In the genomic region with DNA sequence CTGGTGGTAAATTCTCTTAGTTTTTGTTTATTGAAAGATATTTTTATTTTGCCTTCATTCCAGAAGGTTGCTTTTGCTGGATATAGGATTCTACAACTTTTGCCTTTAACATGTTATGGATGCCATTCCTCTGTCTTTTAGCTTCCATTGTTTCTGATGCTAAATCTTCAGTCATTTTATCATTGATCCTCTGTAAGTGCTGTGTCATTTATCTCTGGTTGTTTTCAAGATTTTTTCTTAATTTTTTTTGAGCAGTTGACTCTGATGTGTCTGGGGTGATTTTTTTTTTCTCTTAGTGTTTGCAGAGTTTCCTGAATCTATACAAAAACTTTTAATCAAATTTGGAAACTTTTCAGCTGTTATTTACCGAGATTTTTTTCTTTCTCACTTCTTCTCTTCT, we compare ENCODE assay signal across 2 cellular contexts.
TF ChIP-seq lines count a peak whose summit lies in the region.

No MANE protein-coding gene starts in this region.

TF ChIP-seq in GM23338, 12 proteins besides CTCF, POLR2A, EP300 and RAD21:
- TF ChIP-seq, protein P1, sequence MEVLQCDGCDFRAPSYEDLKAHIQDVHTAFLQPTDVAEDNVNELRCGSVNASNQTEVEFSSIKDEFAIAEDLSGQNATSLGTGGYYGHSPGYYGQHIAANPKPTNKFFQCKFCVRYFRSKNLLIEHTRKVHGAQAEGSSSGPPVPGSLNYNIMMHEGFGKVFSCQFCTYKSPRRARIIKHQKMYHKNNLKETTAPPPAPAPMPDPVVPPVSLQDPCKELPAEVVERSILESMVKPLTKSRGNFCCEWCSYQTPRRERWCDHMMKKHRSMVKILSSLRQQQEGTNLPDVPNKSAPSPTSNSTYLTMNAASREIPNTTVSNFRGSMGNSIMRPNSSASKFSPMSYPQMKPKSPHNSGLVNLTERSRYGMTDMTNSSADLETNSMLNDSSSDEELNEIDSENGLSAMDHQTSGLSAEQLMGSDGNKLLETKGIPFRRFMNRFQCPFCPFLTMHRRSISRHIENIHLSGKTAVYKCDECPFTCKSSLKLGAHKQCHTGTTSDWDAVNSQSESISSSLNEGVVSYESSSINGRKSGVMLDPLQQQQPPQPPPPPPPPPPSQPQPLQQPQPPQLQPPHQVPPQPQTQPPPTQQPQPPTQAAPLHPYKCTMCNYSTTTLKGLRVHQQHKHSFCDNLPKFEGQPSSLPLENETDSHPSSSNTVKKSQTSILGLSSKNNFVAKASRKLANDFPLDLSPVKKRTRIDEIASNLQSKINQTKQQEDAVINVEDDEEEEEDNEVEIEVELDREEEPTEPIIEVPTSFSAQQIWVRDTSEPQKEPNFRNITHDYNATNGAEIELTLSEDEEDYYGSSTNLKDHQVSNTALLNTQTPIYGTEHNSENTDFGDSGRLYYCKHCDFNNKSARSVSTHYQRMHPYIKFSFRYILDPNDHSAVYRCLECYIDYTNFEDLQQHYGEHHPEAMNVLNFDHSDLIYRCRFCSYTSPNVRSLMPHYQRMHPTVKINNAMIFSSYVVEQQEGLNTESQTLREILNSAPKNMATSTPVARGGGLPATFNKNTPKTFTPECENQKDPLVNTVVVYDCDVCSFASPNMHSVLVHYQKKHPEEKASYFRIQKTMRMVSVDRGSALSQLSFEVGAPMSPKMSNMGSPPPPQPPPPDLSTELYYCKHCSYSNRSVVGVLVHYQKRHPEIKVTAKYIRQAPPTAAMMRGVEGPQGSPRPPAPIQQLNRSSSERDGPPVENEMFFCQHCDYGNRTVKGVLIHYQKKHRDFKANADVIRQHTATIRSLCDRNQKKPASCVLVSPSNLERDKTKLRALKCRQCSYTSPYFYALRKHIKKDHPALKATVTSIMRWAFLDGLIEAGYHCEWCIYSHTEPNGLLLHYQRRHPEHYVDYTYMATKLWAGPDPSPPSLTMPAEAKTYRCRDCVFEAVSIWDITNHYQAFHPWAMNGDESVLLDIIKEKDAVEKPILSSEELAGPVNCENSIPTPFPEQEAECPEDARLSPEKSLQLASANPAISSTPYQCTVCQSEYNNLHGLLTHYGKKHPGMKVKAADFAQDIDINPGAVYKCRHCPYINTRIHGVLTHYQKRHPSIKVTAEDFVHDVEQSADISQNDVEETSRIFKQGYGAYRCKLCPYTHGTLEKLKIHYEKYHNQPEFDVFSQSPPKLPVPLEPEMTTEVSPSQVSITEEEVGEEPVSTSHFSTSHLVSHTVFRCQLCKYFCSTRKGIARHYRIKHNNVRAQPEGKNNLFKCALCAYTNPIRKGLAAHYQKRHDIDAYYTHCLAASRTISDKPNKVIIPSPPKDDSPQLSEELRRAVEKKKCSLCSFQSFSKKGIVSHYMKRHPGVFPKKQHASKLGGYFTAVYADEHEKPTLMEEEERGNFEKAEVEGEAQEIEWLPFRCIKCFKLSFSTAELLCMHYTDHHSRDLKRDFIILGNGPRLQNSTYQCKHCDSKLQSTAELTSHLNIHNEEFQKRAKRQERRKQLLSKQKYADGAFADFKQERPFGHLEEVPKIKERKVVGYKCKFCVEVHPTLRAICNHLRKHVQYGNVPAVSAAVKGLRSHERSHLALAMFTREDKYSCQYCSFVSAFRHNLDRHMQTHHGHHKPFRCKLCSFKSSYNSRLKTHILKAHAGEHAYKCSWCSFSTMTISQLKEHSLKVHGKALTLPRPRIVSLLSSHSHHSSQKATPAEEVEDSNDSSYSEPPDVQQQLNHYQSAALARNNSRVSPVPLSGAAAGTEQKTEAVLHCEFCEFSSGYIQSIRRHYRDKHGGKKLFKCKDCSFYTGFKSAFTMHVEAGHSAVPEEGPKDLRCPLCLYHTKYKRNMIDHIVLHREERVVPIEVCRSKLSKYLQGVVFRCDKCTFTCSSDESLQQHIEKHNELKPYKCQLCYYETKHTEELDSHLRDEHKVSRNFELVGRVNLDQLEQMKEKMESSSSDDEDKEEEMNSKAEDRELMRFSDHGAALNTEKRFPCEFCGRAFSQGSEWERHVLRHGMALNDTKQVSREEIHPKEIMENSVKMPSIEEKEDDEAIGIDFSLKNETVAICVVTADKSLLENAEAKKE (CRISPR knock-in tag; IDR thresholded peaks at IDR 0.05): no peak
- TF ChIP-seq ETS1 (IDR thresholded peaks at IDR 0.05) (no peak), CREB1 (CRISPR knock-in tag; IDR thresholded peaks at IDR 0.05; ENCODE audit: low read depth) (no peak), ZNF114 (CRISPR knock-in tag; IDR thresholded peaks at IDR 0.05) (no peak), ZNF331 (CRISPR knock-in tag; IDR thresholded peaks at IDR 0.05; ENCODE audit: low read depth) (no peak), JUNB (IDR thresholded peaks at IDR 0.05; ENCODE audit: unreplicated experiment) (no peak), STAT1 (IDR thresholded peaks at IDR 0.05; ENCODE audit: unreplicated experiment) (no peak)
TF ChIP-seq in GM23338: peak in this region for 0.

TF ChIP-seq in K562, 482 proteins besides CTCF, POLR2A, EP300 and RAD21:
- TF ChIP-seq MAFG (tag; conservative IDR thresholded peaks at IDR 0.05) (peak; percentile 86), NFE2 (IDR thresholded peaks at IDR 0.05; ENCODE audit: low read depth) (peak; percentile 86), C11orf30 (IDR thresholded peaks at IDR 0.05; ENCODE audit: low read depth) (peak; percentile 48; the same call in 1 of the 2 replicates), ZBTB17 (CRISPR knock-in tag; IDR thresholded peaks at IDR 0.05) (no peak), DPF2 (IDR thresholded peaks at IDR 0.05) (peak; percentile 30; the same call in 1 of the 2 replicates), KDM1A (IDR thresholded peaks at IDR 0.05) (0 out of 4 replicates have a peak, but pooled peaks of 1 of the 2 experiments have one; percentile 15), BRD4 (IDR thresholded peaks at IDR 0.05) (no peak), MGA (IDR thresholded peaks at IDR 0.05) (0 out of 2 replicates have a peak, but pooled peaks have one; percentile 10), TRIM24 (IDR thresholded peaks at IDR 0.05) (peak; percentile 85 to 93), MAFF (IDR thresholded peaks at IDR 0.05; ENCODE audit: low read length) (peak; percentile 16; the same call in 1 of the 2 replicates), ATF4 (CRISPR knock-in tag; IDR thresholded peaks at IDR 0.05) (no peak), ZNF316 (IDR thresholded peaks at IDR 0.05) (peak; percentile 87), CBX3 (IDR thresholded peaks at IDR 0.05; ENCODE audit: borderline replicate concordance in 1 of 2, low read length in 2 of 2) (peak in 1 of 2 experiments; percentile 88; a peak in 2 of 3 replicates), NFE2L1 (tag; IDR thresholded peaks at IDR 0.05; ENCODE audit: borderline replicate concordance, low read depth) (peak; percentile 56; the same call in 1 of the 2 replicates), CREB3 (tag; conservative IDR thresholded peaks at IDR 0.05; ENCODE audit: low read depth) (no peak), BRD9 (IDR thresholded peaks at IDR 0.05; ENCODE audit: low read depth, partially characterized antibody) (peak; percentile 22), TRIM28 (IDR thresholded peaks at IDR 0.05) (peak; percentile 78; the same call in 1 of the 2 replicates)
